9 cellular contexts compared by ENCODE assay signal in genomic region chr7:7595451-7595850, GRCh38. TPM values are rescaled to one million over a fixed set of nuclear protein-coding genes. Genes with fewer than 3 reads are reported as not detected.
A peak's percentile ranks its signal among the peaks of the same experiment; 100 is the strongest.
DNase-seq lines count a peak whose midpoint lies in the region; ATAC-seq and TF ChIP-seq lines count a peak whose summit lies in the region.
"Had no signal": no experiment of that assay in that cellular context is flagged by ENCODE, and none has a peak within 500 bp of the region (broad histone marks: within the 10 kb centered on the region; RNA-seq: fewer than 3 reads in every experiment).

No MANE protein-coding gene starts in this region.

- H3K27ac ChIP-seq in heart left ventricle (no peak overlapping the region), right cardiac atrium (ENCODE audit: low read length) (no peak overlapping the region)
- H3K27ac ChIP-seq: skin epidermis had no signal

- ATAC-seq in heart left ventricle (no peak), right cardiac atrium (no peak), HG03045 (IDR thresholded peaks at IDR 0.05; ENCODE audit: unreplicated experiment) (no peak)
- no peak for ATAC-seq in activated CD4-positive, alpha-beta T cell treated with anti-CD3 and anti-CD28 coated beads for 36 hours

- TF ChIP-seq CTCF in heart left ventricle (IDR thresholded peaks at IDR 0.05) (peak; percentile 14 to 63 (median 32)), foreskin fibroblast (IDR thresholded peaks at IDR 0.05; ENCODE audit: low read depth, low read length) (peak; percentile 1)

- no peak for TF ChIP-seq POLR2A in heart left ventricle (IDR thresholded peaks at IDR 0.05)

- no peak overlapping the region for H3K4me3 Mint-ChIP-seq in activated CD4-positive, alpha-beta T cell treated with anti-CD3 and anti-CD28 coated beads for 36 hours

- CTCF ChIA-PET in activated CD4-positive, alpha-beta T cell treated with anti-CD3 and anti-CD28 coated beads for 36 hours (lab: Charles Lee): interaction anchor here (0.9 to 2.4 kb wide), 12 partner anchors 10 to 595 kb away, joined by 3 to 14 read pairs (median 4); no protein-coding TSS in a partner anchor

- no peaks in the 10 kb centered on the region for H3K27me3 Mint-ChIP-seq in activated CD4-positive, alpha-beta T cell treated with anti-CD3 and anti-CD28 coated beads for 36 hours

- H3K4me3 ChIP-seq in heart left ventricle: no peak overlapping the region
- no peak overlapping the region for H3K4me3 ChIP-seq in right cardiac atrium (ENCODE audit: low read length)
- no peak overlapping the region for H3K4me3 ChIP-seq in foreskin fibroblast (ENCODE audit: low read depth in 1 of 2, low read length in 2 of 2)
- H3K4me3 ChIP-seq: skin epidermis had no signal

- intact Hi-C loops in heart left ventricle (cut with DNase I): loop anchor here in 8 of 10 donors (5.0 to 10.0 kb wide), 6 partner anchors 619 to 702 kb away; no protein-coding TSS in a partner anchor
- intact Hi-C loops in right cardiac atrium (cut with DNase I): no loop called here
- intact Hi-C loops in activated CD4-positive, alpha-beta T cell treated with anti-CD3 and anti-CD28 coated beads for 36 hours (cut with DNase I, micrococcal nuclease): loop anchor here (1.0 to 5.0 kb wide), 4 partner anchors 166 to 622 kb away; no protein-coding TSS in a partner anchor

- H3K9me3 ChIP-seq in heart left ventricle: no peaks in the 10 kb centered on the region
- H3K9me3 ChIP-seq in right cardiac atrium (ENCODE audit: control insufficient read depth, low read length): no peaks in the 10 kb centered on the region

- WGBS in heart left ventricle, 4 donors: 47 to 58% (median 51%) methylated on average over 1 of the region's 1 CpG
- 49% methylated on average over 1 of the region's 1 CpG for WGBS in right cardiac atrium

- no peaks in the 10 kb centered on the region for H3K9me3 Mint-ChIP-seq in activated CD4-positive, alpha-beta T cell treated with anti-CD3 and anti-CD28 coated beads for 36 hours (ENCODE audit: low read depth)

- peaks cover 0 to 81% (median 62%) of the 10 kb centered on the region in 9 donors for H3K36me3 ChIP-seq in heart left ventricle

- H3K36me3 Mint-ChIP-seq in activated CD4-positive, alpha-beta T cell treated with anti-CD3 and anti-CD28 coated beads for 36 hours (ENCODE audit: low read depth): peaks cover 30% of the 10 kb centered on the region

- no peak overlapping the region for H3K27ac Mint-ChIP-seq in activated CD4-positive, alpha-beta T cell treated with anti-CD3 and anti-CD28 coated beads for 36 hours

- no peaks in the 10 kb centered on the region for H3K27me3 ChIP-seq in heart left ventricle
- H3K27me3 ChIP-seq in right cardiac atrium (ENCODE audit: control insufficient read depth, insufficient read depth): no peaks in the 10 kb centered on the region

- no peaks in the 10 kb centered on the region for H3K4me1 Mint-ChIP-seq in activated CD4-positive, alpha-beta T cell treated with anti-CD3 and anti-CD28 coated beads for 36 hours

- peaks cover 0 to 10% (median 0%) of the 10 kb centered on the region in 12 donors for H3K4me1 ChIP-seq in heart left ventricle
- H3K4me1 ChIP-seq in right cardiac atrium (ENCODE audit: control insufficient read depth, insufficient read depth, low read length): no peaks in the 10 kb centered on the region

- POLR2A ChIA-PET in activated CD4-positive, alpha-beta T cell treated with anti-CD3 and anti-CD28 coated beads for 36 hours (lab: Charles Lee): no interaction called here

- DNase-seq in heart left ventricle (no peak), right cardiac atrium (no peak), RKO (ENCODE audit: low spot score) (peak; percentile 52), foreskin fibroblast (no peak), activated gamma-delta T cell treated with Interleukin-2 at 50 U/mL for 16 hours (no peak), nucleus accumbens (lab: John Stamatoyannopoulos, UW) (no peak)
- DNase-seq in activated CD4-positive, alpha-beta T cell treated with anti-CD3 and anti-CD28 coated beads for 36 hours: no peak

RNA-seq across cellular contexts. Expression of gene MIOS, which starts 28.8 kb away (rescaled TPM):
- total RNA-seq in heart left ventricle: 10 to 100 TPM; 21.0 to 30.8 (median 22.3) TPM
- 10 to 100 TPM in 1 of 2 donors, 1 to 10 TPM in 1; 5.7 to 28.8 TPM for polyA plus RNA-seq in heart left ventricle
- total RNA-seq in right cardiac atrium: 10 to 100 TPM; 18.9 to 26.0 (median 23.3) TPM
- 9.4 TPM for polyA plus RNA-seq in right cardiac atrium
- total RNA-seq in activated CD4-positive, alpha-beta T cell treated with anti-CD3 and anti-CD28 coated beads for 36 hours: 10 to 100 TPM; 41.7 to 45.7 TPM

RNA-seq across cellular contexts. Expression of gene UMAD1, which starts 45.1 kb away (rescaled TPM):
- total RNA-seq in heart left ventricle: 10 to 100 TPM; 10.1 to 19.7 (median 15.6) TPM
- 10 to 100 TPM in 1 of 2 donors, 1 to 10 TPM in 1; 3.5 to 12.0 TPM for polyA plus RNA-seq in heart left ventricle
- total RNA-seq in right cardiac atrium: 10 to 100 TPM; 12.1 to 14.6 (median 13.6) TPM
- 8.0 TPM for polyA plus RNA-seq in right cardiac atrium
- total RNA-seq in activated CD4-positive, alpha-beta T cell treated with anti-CD3 and anti-CD28 coated beads for 36 hours: 10 to 100 TPM; 13.1 to 14.5 TPM

RNA-seq across cellular contexts. Expression of gene COL28A1, which starts 59.8 kb away (rescaled TPM):
- total RNA-seq in heart left ventricle (1 to 10 TPM in 5 of 9 donors, under 1 TPM in 4; 0.29 to 4.4 (median 1.2) TPM), right cardiac atrium (1 to 10 TPM; 3.8 to 5.8 (median 5.0) TPM)
- polyA plus RNA-seq in heart left ventricle (1 to 10 TPM in 1 of 2 donors, under 1 TPM in 1; 0.28 to 1.3 TPM), right cardiac atrium (4.3 TPM)
- total RNA-seq in activated CD4-positive, alpha-beta T cell treated with anti-CD3 and anti-CD28 coated beads for 36 hours: not detected

Comparison
In these comparisons a context has a peak if more than half of its experiments do, and no peak if none do; other contexts are left out.
1. intact Hi-C loops: an anchor here in heart left ventricle (5.0 to 10.0 kb wide) and activated CD4-positive, alpha-beta T cell treated with anti-CD3 and anti-CD28 coated beads for 36 hours (1.0 to 5.0 kb wide); none called in right cardiac atrium.